ENCODE assay signal across 18 cellular contexts in genomic region chr2:118044103-118044716, GRCh38. TPM values are rescaled to one million over a fixed set of nuclear protein-coding genes. Genes with fewer than 3 reads are reported as not detected.
A peak's percentile ranks its signal among the peaks of the same experiment; 100 is the strongest.
DNase-seq lines count a peak whose midpoint lies in the region; ATAC-seq and TF ChIP-seq lines count a peak whose summit lies in the region.
"Had no signal": no experiment of that assay in that cellular context is flagged by ENCODE, and none has a peak within 500 bp of the region (broad histone marks: within the 10 kb centered on the region; RNA-seq: fewer than 3 reads in every experiment).

No MANE protein-coding gene starts in this region.

- H3K9me3 Mint-ChIP-seq in activated T-cell treated with anti-CD3 and anti-CD28 coated beads, Interleukin-2, amount 50 U/mL, for 24 hours = no peaks in the 10 kb centered on the region
- H3K9me3 Mint-ChIP-seq in activated T-helper 17 cell treated with anti-CD3 and anti-CD28 coated beads, Interleukin-2, amount 50 U/mL, for 72 hours = no peaks in the 10 kb centered on the region
- H3K9me3 Mint-ChIP-seq: CD4-positive, alpha-beta T cell; HFFc6; IgD-negative memory B cell had no signal

- H2AFZ ChIP-seq in GM23248 = no peak overlapping the region
- no peak overlapping the region for H2AFZ ChIP-seq in mesenchymal stem cell (ENCODE audit: low read depth, low read length)

- peaks cover 4% of the 10 kb centered on the region for H3K4me1 Mint-ChIP-seq in activated T-cell treated with anti-CD3 and anti-CD28 coated beads, Interleukin-2, amount 50 U/mL, for 24 hours (ENCODE audit: low read depth)
- peaks cover 7% of the 10 kb centered on the region for H3K4me1 Mint-ChIP-seq in activated T-helper 17 cell treated with anti-CD3 and anti-CD28 coated beads, Interleukin-2, amount 50 U/mL, for 72 hours

- peaks cover 12% of the 10 kb centered on the region for H3F3A ChIP-seq in GM23248 (ENCODE audit: insufficient read depth)

- H4K91ac ChIP-seq in mesenchymal stem cell (ENCODE audit: low read length) = no peak overlapping the region

- H3K79me1 ChIP-seq in mesenchymal stem cell (replicated peaks; ENCODE audit: low read length, poor library complexity, severe bottlenecking) = no peaks in the 10 kb centered on the region

- no peaks in the 10 kb centered on the region for H3K79me2 ChIP-seq in GM23248 (ENCODE audit: insufficient read depth)

- no peak overlapping the region for H3K4ac ChIP-seq in mesenchymal stem cell (ENCODE audit: low read depth in 1 of 2, low read length in 2 of 2)

- CTCF ChIA-PET in RWPE1 (lab: Yijun Ruan, JAX) = interaction anchor here (1.6 kb wide), 1 partner anchor 11 kb away, joined by 3 read pairs; no protein-coding TSS in a partner anchor

- no peaks in the 10 kb centered on the region for H3K36me3 Mint-ChIP-seq in activated T-cell treated with anti-CD3 and anti-CD28 coated beads, Interleukin-2, amount 50 U/mL, for 24 hours (ENCODE audit: low read depth)
- H3K36me3 Mint-ChIP-seq in activated T-helper 17 cell treated with anti-CD3 and anti-CD28 coated beads, Interleukin-2, amount 50 U/mL, for 72 hours (ENCODE audit: low read depth) = no peaks in the 10 kb centered on the region

- POLR2A ChIA-PET in RWPE1 (lab: Yijun Ruan, JAX; ENCODE audit: low non-redundant PET) = no interaction called here

- H3K14ac ChIP-seq in mesenchymal stem cell (ENCODE audit: low read length in 2 of 2) = no peak overlapping the region

- no peak overlapping the region for H4K8ac ChIP-seq in mesenchymal stem cell (ENCODE audit: low read length)

- DNase-seq in activated T-cell treated with anti-CD3 and anti-CD28 coated beads, Interleukin-2, amount 50 U/mL, for 24 hours = no peak
- no peak for DNase-seq in activated T-cell treated with anti-CD3 and anti-CD28 coated beads, Interleukin-2, amount 50 U/mL, for 1 hour
- DNase-seq in GM23248 (peak; percentile 5), mesenchymal stem cell (no peak), HT-29 (ENCODE audit: low spot score) (no peak), RWPE1 (ENCODE audit: low spot score) (no peak)
- no peak for DNase-seq in activated naive CD4-positive, alpha-beta T cell (lab: John Stamatoyannopoulos, UW)
- DNase-seq: 8988T; ACHN; C1 segment of cervical spinal cord; CD4-positive, alpha-beta T cell; DMS79; HCEC 1CT; HFFc6 had no signal

- H3K27ac ChIP-seq in GM23248 (no peak overlapping the region), mesenchymal stem cell (ENCODE audit: low read length, poor library complexity, severe bottlenecking) (no peak overlapping the region), RWPE1 (no peak overlapping the region)
- H3K27ac ChIP-seq: HL-60 had no signal

- no peak overlapping the region for H3K4me3 ChIP-seq in GM23248
- H3K4me3 ChIP-seq in mesenchymal stem cell (ENCODE audit: insufficient read depth in 1 of 2, low read depth in 1 of 2, low read length in 2 of 2) = no peak overlapping the region

- peak overlapping the region; percentile 11 for H3K27ac Mint-ChIP-seq in activated T-cell treated with anti-CD3 and anti-CD28 coated beads, Interleukin-2, amount 50 U/mL, for 24 hours
- peak overlapping the region; percentile 95 for H3K27ac Mint-ChIP-seq in activated T-helper 17 cell treated with anti-CD3 and anti-CD28 coated beads, Interleukin-2, amount 50 U/mL, for 72 hours
- H3K27ac Mint-ChIP-seq: B cell; CD4-positive, alpha-beta T cell; HFFc6; IgD-negative memory B cell had no signal

- no peak overlapping the region for H3K18ac ChIP-seq in mesenchymal stem cell (ENCODE audit: low read depth in 1 of 2, low read length in 2 of 2)

- H3K9ac ChIP-seq in GM23248 (no peak overlapping the region), mesenchymal stem cell (ENCODE audit: low read length) (peak overlapping the region; percentile 53)

- no peaks in the 10 kb centered on the region for H4K20me1 ChIP-seq in GM23248 (ENCODE audit: insufficient read depth)

- peak; percentile 84 for ATAC-seq in activated T-helper 17 cell treated with anti-CD3 and anti-CD28 coated beads, Interleukin-2, amount 50 U/mL, for 72 hours (replicated peaks)

- no peak overlapping the region for H3K23ac ChIP-seq in mesenchymal stem cell (ENCODE audit: low read length in 2 of 2)

- TF ChIP-seq CTCF in RWPE1 (conservative IDR thresholded peaks at IDR 0.05; ENCODE audit: low read depth) = no peak

- no peak overlapping the region for H2AK5ac ChIP-seq in mesenchymal stem cell (ENCODE audit: low read length, severe bottlenecking)

- H3K9me3 ChIP-seq in GM23248 (ENCODE audit: low read depth) = no peaks in the 10 kb centered on the region
- no peaks in the 10 kb centered on the region for H3K9me3 ChIP-seq in mesenchymal stem cell (ENCODE audit: control insufficient read depth, low read length)

- H3K4me1 ChIP-seq in GM23248 (ENCODE audit: insufficient read depth) (peaks cover 22% of the 10 kb centered on the region), mesenchymal stem cell (ENCODE audit: control insufficient read depth, insufficient read depth, low read depth, low read length) (no peaks in the 10 kb centered on the region)

- H3K27me3 ChIP-seq in GM23248 (replicated peaks; ENCODE audit: insufficient read depth) (peaks cover 11% of the 10 kb centered on the region), mesenchymal stem cell (ENCODE audit: control insufficient read depth in 1 of 2, insufficient read depth in 1 of 2, low read length in 2 of 2) (peaks cover 14 to 22% of the 10 kb centered on the region in 2 experiments)

- H2BK5ac ChIP-seq in mesenchymal stem cell (ENCODE audit: low read depth, low read length, poor library complexity, severe bottlenecking) = no peak overlapping the region

- 47 to 51% methylated on average over 6 of the region's 6 CpGs for WGBS in GM23248 (ENCODE audit: low coverage in 1 of 2, low lambda C conversion rate in 2 of 2, missing lambda C conversion rate in 2 of 2), 2 experiments
- whole genome bisulfite sequencing in mesenchymal stem cell = 87% methylated on average over 6 of the region's 6 CpGs

- H3K4me3 Mint-ChIP-seq in activated T-cell treated with anti-CD3 and anti-CD28 coated beads, Interleukin-2, amount 50 U/mL, for 24 hours = no peak overlapping the region
- H3K4me3 Mint-ChIP-seq in activated T-helper 17 cell treated with anti-CD3 and anti-CD28 coated beads, Interleukin-2, amount 50 U/mL, for 72 hours = peak overlapping the region; percentile 44
- H3K4me3 Mint-ChIP-seq: B cell; CD4-positive, alpha-beta T cell; HFFc6; IgD-negative memory B cell had no signal

- H3K9me2 ChIP-seq in GM23248 (ENCODE audit: insufficient read depth) = no peaks in the 10 kb centered on the region

- H2BK15ac ChIP-seq in mesenchymal stem cell (ENCODE audit: low read depth, poor library complexity, severe bottlenecking) = no peak overlapping the region

- no peaks in the 10 kb centered on the region for H3K36me3 ChIP-seq in GM23248 (ENCODE audit: low read depth)
- no peaks in the 10 kb centered on the region for H3K36me3 ChIP-seq in mesenchymal stem cell (ENCODE audit: control insufficient read depth in 1 of 2, insufficient read depth in 2 of 2, low read depth in 1 of 2, low read length in 2 of 2)

- no peak overlapping the region for H2BK120ac ChIP-seq in mesenchymal stem cell (ENCODE audit: low read depth, low read length)

- no peak overlapping the region for H2BK12ac ChIP-seq in mesenchymal stem cell (ENCODE audit: low read length in 2 of 2)

- in situ Hi-C loops in GM23248 (cut with MboI) = no loop called here

- H3K27me3 Mint-ChIP-seq in activated T-cell treated with anti-CD3 and anti-CD28 coated beads, Interleukin-2, amount 50 U/mL, for 24 hours = peaks cover 71% of the 10 kb centered on the region
- H3K27me3 Mint-ChIP-seq in activated T-helper 17 cell treated with anti-CD3 and anti-CD28 coated beads, Interleukin-2, amount 50 U/mL, for 72 hours = peaks cover 36% of the 10 kb centered on the region

- H3K4me2 ChIP-seq in GM23248 (ENCODE audit: unreplicated experiment) (no peak overlapping the region), mesenchymal stem cell (ENCODE audit: low read length, poor library complexity, severe bottlenecking) (no peak overlapping the region)

RNA-seq across cellular contexts. Expression of gene CCDC93, which starts 30.3 kb away (rescaled TPM):
- total RNA-seq in GM23248 (2014; rRNA removed; shearing (Covaris generic)) = 15.9 and 23.8 TPM in 2 replicates
- 11.4 and 12.8 TPM in 2 replicates for polyA plus RNA-seq in GM23248 (2016; fragmentation: Nextera tagmentation; extraction: Ambion mirVana)
- total RNA-seq in activated T-helper 17 cell treated with anti-CD3 and anti-CD28 coated beads, Interleukin-2, amount 50 U/mL, for 72 hours = 10 to 100 TPM; 30.6 to 43.6 TPM
- 13.9 TPM for polyA plus RNA-seq in mesenchymal stem cell (2013, experiment 1 of 2)
- polyA plus RNA-seq in mesenchymal stem cell (2013, experiment 2 of 2) = 12.1 TPM
- 6.5 and 9.2 TPM in 2 replicates for total RNA-seq in HT-29 (2014; rRNA removed; shearing (Covaris generic))

RNA-seq across cellular contexts. Expression of gene INSIG2, which starts 44.1 kb away (rescaled TPM):
- total RNA-seq in GM23248 (2014; rRNA removed; shearing (Covaris generic)) = 13.0 and 21.0 TPM in 2 replicates
- 35.6 and 36.1 TPM in 2 replicates for polyA plus RNA-seq in GM23248 (2016; fragmentation: Nextera tagmentation; extraction: Ambion mirVana)
- 100 to 1,000 TPM in 1 of 2 donors, 10 to 100 TPM in 1; 75.4 to 309 TPM for total RNA-seq in activated T-helper 17 cell treated with anti-CD3 and anti-CD28 coated beads, Interleukin-2, amount 50 U/mL, for 72 hours
- polyA plus RNA-seq in mesenchymal stem cell (2013, experiment 1 of 2) = 10.1 TPM
- 10.5 TPM for polyA plus RNA-seq in mesenchymal stem cell (2013, experiment 2 of 2)
- 4.4 and 4.9 TPM in 2 replicates for total RNA-seq in HT-29 (2014; rRNA removed; shearing (Covaris generic))
